Comparison of ENCODE assay signal across 18 cellular contexts in the genomic region with DNA sequence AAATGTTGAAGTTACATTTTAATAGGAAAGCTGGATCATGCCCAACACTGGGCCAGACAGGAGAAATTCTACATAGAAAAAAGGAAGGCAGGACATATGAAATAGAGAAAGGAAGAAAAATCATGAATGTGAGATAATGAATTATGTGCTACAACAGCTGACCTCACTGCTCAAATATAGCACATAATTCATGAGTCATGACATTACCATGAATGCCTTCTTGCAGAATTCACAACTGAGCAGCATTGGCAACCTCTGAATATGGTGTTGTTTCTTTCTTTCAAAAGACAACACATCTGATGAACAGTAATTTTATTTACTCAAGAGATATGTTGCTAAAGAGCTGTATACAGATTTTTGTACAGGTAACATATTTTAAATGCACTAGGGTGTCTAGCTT. TPM values are rescaled to one million over a fixed set of nuclear protein-coding genes. Genes with fewer than 3 reads are reported as not detected.
DNase-seq lines count a peak whose midpoint lies in the region; ATAC-seq, FAIRE-seq and TF ChIP-seq lines count a peak whose summit lies in the region.
"Had no signal": no experiment of that assay in that cellular context is flagged by ENCODE, and none has a peak within 500 bp of the region (broad histone marks: within the 10 kb centered on the region; RNA-seq: fewer than 3 reads in every experiment).

No MANE protein-coding gene starts in this region.

- H4K20me1 ChIP-seq in HepG2 (ENCODE audit: insufficient read depth, low read length): no peaks in the 10 kb centered on the region

- H2AFZ ChIP-seq in HepG2 (ENCODE audit: low read length): no peak overlapping the region

- H3K4me3 ChIP-seq in choroid plexus epithelial cell (ENCODE audit: low read depth, low read length) (no peak overlapping the region), HepG2 (replicated peaks in 1 of 3; ENCODE audit: insufficient read depth in 1 of 3, low read depth in 2 of 3, low read length in 3 of 3) (no peak overlapping the region)
- H3K4me3 ChIP-seq: adrenal gland had no signal

- no peak for TF ChIP-seq RAD21 in HepG2 (CRISPR knock-in tag; IDR thresholded peaks at IDR 0.05)

- no peak for TF ChIP-seq EP300 in HepG2 (IDR thresholded peaks at IDR 0.05; ENCODE audit: low read depth in 2 of 2, low read length in 2 of 2)
- no peak for TF ChIP-seq EP300 in HepG2 (CRISPR knock-in tag; IDR thresholded peaks at IDR 0.05; ENCODE audit: borderline replicate concordance)

- no peaks in the 10 kb centered on the region for H3K27me3 ChIP-seq in HepG2 (ENCODE audit: control insufficient read depth in 1 of 2, insufficient read depth in 2 of 2, low read length in 2 of 2)
- H3K27me3 ChIP-seq: adrenal gland, BE2C had no signal

- H3K27ac ChIP-seq in HepG2 (ENCODE audit: extremely low read length, insufficient read depth, low read length): no peak overlapping the region
- H3K27ac ChIP-seq: adrenal gland had no signal

- H3K4me1 ChIP-seq in HepG2 (ENCODE audit: insufficient read depth, low read length): no peaks in the 10 kb centered on the region
- H3K4me1 ChIP-seq: adrenal gland, BE2C had no signal

- peak; percentile 69 for DNase-seq in AG20443 (ENCODE audit: low spot score)
- DNase-seq in NCI-H69 (lab: John Stamatoyannopoulos, UW): peak; percentile 34
- DNase-seq in choroid plexus epithelial cell (ENCODE audit: low read depth): peak; percentile 41
- no peak for DNase-seq in HepG2 (ENCODE audit: low spot score)
- no peak for DNase-seq in superior temporal gyrus (ENCODE audit: extremely low spot score)
- DNase-seq in activated naive CD4-positive, alpha-beta T cell (lab: John Stamatoyannopoulos, UW): no peak
- DNase-seq: activated CD4-positive, CD25-positive, alpha-beta regulatory T cell treated with anti-CD3 and anti-CD28 coated beads, Interleukin-2, amount 50 U/mL, for 72 hours; activated T-cell treated with anti-CD3 and anti-CD28 coated beads, Interleukin-2, amount 50 U/mL, for 1 hour; adrenal gland; BE2C; effector memory CD4-positive, alpha-beta T cell; KBM-7; midbrain; NCI-H187 treated with DMSO at 0.1 percent for 48 hours had no signal

- H3K9me3 ChIP-seq in HepG2 (ENCODE audit: low read length): no peaks in the 10 kb centered on the region
- H3K9me3 ChIP-seq: adrenal gland, BE2C had no signal

- no peak overlapping the region for H3K9ac ChIP-seq in HepG2 (ENCODE audit: insufficient read depth, low read depth, low read length)

- no peaks in the 10 kb centered on the region for H3K36me3 ChIP-seq in HepG2 (replicated peaks in 1 of 2; ENCODE audit: control insufficient read depth in 1 of 2, insufficient read depth in 2 of 2, low read length in 2 of 2)
- H3K36me3 ChIP-seq: adrenal gland had no signal

- in situ Hi-C loops in HepG2 (cut with HindIII; ENCODE audit: extremely low pct_ligation_motif_present, low pct_unique_long_range_greater_than_20kb): no loop called here

- POLR2A ChIA-PET in HepG2 (lab: Yijun Ruan, JAX): no interaction called here

- H3K79me2 ChIP-seq in HepG2 (ENCODE audit: insufficient read depth, low read length): no peaks in the 10 kb centered on the region

- intact Hi-C loops in HepG2 (cut with micrococcal nuclease; ENCODE audit: unreplicated experiment): no loop called here

- BruUV-seq in HepG2 (replicated peaks; lab: Mats Ljungman, UMichigan): no TSS peak

- TF ChIP-seq CTCF in choroid plexus epithelial cell (conservative IDR thresholded peaks at IDR 0.05; ENCODE audit: low read depth, low read length) (no peak), HepG2 (CRISPR knock-in tag; IDR thresholded peaks at IDR 0.05) (no peak)

- no peak for FAIRE-seq in HepG2 (lab: Jason Lieb, UNC)
- FAIRE-seq: G401.6, GM18507 had no signal

- TF ChIP-seq POLR2A in HepG2 (IDR thresholded peaks at IDR 0.05; ENCODE audit: insufficient read depth in 1 of 2, low read depth in 2 of 2, low read length in 2 of 2): no peak

- CTCF ChIA-PET in HepG2 (lab: Yijun Ruan, JAX; ENCODE audit: low intra/inter-chr PET ratio, low total read pairs): no interaction called here

- ATAC-seq in HepG2 (no peak), GM18907 (IDR thresholded peaks at IDR 0.05; ENCODE audit: unreplicated experiment) (no peak), GM19351 (IDR thresholded peaks at IDR 0.05; ENCODE audit: unreplicated experiment) (no peak)

- no peak overlapping the region for H3K4me2 ChIP-seq in HepG2 (ENCODE audit: low read depth, low read length)

TF ChIP-seq in HepG2, 621 proteins besides CTCF, POLR2A, EP300 and RAD21:
- TF ChIP-seq MAFK (conservative IDR thresholded peaks at IDR 0.05 in 1 of 2, IDR thresholded peaks at IDR 0.05 in 1 of 2; ENCODE audit: low read length in 2 of 2): 0 out of 4 replicates have a peak, but pooled peaks have one; percentile 6
- TF ChIP-seq, protein P1, sequence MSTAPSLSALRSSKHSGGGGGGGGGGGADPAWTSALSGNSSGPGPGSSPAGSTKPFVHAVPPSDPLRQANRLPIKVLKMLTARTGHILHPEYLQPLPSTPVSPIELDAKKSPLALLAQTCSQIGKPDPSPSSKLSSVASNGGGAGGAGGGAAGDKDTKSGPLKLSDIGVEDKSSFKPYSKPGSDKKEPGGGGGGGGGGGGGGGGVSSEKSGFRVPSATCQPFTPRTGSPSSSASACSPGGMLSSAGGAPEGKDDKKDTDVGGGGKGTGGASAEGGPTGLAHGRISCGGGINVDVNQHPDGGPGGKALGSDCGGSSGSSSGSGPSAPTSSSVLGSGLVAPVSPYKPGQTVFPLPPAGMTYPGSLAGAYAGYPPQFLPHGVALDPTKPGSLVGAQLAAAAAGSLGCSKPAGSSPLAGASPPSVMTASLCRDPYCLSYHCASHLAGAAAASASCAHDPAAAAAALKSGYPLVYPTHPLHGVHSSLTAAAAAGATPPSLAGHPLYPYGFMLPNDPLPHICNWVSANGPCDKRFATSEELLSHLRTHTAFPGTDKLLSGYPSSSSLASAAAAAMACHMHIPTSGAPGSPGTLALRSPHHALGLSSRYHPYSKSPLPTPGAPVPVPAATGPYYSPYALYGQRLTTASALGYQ (CRISPR knock-in tag; IDR thresholded peaks at IDR 0.05): no peak

RNA-seq across cellular contexts. Expression of gene APBA1, which starts 34.4 kb away (rescaled TPM):
- total RNA-seq in HepG2 (2016; rRNA removed; fragmentation: Illumina TruSeq; extraction: Trizol): 0.15 TPM in 1 of 2 replicates, not detected in the other
- total RNA-seq in HepG2 (2016; cell fraction: cytosol; rRNA removed; fragmentation: Illumina TruSeq; extraction: Trizol; ENCODE audit: low read depth): not detected in 2 replicates
- not detected in 2 replicates for total RNA-seq in HepG2 (2016; cell fraction: insoluble cytoplasmic fraction; rRNA removed; fragmentation: Illumina TruSeq; extraction: Trizol)
- 0.03 TPM in 1 of 2 replicates, not detected in the other for total RNA-seq in HepG2 (2016; cell fraction: membrane; rRNA removed; fragmentation: Illumina TruSeq; extraction: Trizol)
- total RNA-seq in HepG2 (2016; cell fraction: nucleus; rRNA removed; fragmentation: Illumina TruSeq; extraction: Trizol): not detected in 2 replicates
- polyA plus RNA-seq in HepG2 (2011; rRNA removed): 0.01 TPM in 1 of 2 replicates, not detected in the other
- 0.01 TPM in 2 replicates for polyA plus RNA-seq in HepG2 (2011; cell fraction: cytosol; rRNA removed)
- polyA plus RNA-seq in HepG2 (2011; cell fraction: nucleus; rRNA removed): 0.02 TPM in 1 of 2 replicates, not detected in the other
- 0.21 TPM in 1 of 2 replicates, not detected in the other for polyA plus RNA-seq in HepG2 (2012)
- polyA plus RNA-seq in HepG2 (2016; cell fraction: cytosol; fragmentation: Illumina TruSeq; extraction: Trizol; ENCODE audit: low read depth): not detected in 2 replicates
- polyA plus RNA-seq in HepG2 (2016; cell fraction: insoluble cytoplasmic fraction; fragmentation: Illumina TruSeq; extraction: Trizol; ENCODE audit: low read depth): 0.03 TPM in 1 of 2 replicates, not detected in the other
- polyA plus RNA-seq in HepG2 (2016; cell fraction: membrane; fragmentation: Illumina TruSeq; extraction: Trizol; ENCODE audit: low read depth): not detected in 2 replicates
- polyA plus RNA-seq in HepG2 (2016; cell fraction: nucleus; fragmentation: Illumina TruSeq; extraction: Trizol; ENCODE audit: insufficient read depth, low read depth): not detected in 2 replicates
- not detected in 2 replicates for polyA minus RNA-seq in HepG2 (2011; rRNA and poly(A)+ RNA removed; ENCODE audit: low replicate concordance)
- not detected in 2 replicates for polyA minus RNA-seq in HepG2 (2011; cell fraction: cytosol; rRNA and poly(A)+ RNA removed)
- not detected in 2 replicates for polyA minus RNA-seq in HepG2 (2011; cell fraction: nucleus; rRNA and poly(A)+ RNA removed)

Comparison
In these comparisons a context has a peak if more than half of its experiments do, and no peak if none do; other contexts are left out.
1. DNase-seq: peak in AG20443 (single experiment), NCI-H69 (single experiment) and choroid plexus epithelial cell (single experiment); none in HepG2 (single experiment), superior temporal gyrus (single experiment) and activated naive CD4-positive, alpha-beta T cell (0 of 4).